8 cellular contexts compared by ENCODE assay signal in the genomic region with DNA sequence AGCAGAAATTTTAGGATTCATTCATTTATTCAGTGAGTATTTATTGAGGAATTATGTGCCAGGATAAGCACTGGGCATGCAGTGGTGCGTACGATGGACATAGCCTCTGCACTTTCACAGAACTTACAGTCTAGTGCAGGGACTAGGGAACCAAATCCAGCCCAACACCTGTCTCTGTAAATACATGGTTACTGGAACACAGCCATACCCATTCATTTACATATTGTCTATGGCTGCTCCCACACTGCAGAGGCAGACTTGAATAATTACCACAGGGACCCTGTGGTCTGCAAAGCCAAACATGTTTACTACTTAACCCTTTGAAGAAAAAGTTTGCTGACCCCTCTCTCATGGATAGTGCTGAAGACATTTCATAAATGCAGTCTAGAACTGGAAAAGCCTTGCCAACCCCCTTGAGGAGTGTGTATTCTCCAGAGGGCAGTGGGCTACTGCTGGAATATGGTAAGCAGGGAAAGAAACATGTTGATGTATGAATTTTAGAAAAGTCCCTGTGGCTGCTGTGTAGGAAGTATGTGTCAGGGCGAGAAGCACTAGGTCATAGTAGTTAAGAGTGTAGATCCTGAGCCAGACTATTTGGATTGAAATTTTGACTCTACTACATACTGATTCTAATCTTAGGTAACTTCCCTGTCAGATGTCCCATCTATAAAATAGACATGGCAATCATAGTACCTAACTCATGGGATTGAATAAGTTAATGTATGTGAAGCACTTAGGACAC.
DNase-seq lines count a peak whose midpoint lies in the region; ATAC-seq and TF ChIP-seq lines count a peak whose summit lies in the region.

No MANE protein-coding gene starts in this region.

- peak; percentile 78 for ATAC-seq in HG02759 (IDR thresholded peaks at IDR 0.05; ENCODE audit: unreplicated experiment)
- no peak for ATAC-seq in GM19455 (IDR thresholded peaks at IDR 0.05; ENCODE audit: unreplicated experiment)

- H3K27me3 ChIP-seq in A673 (replicated peaks; ENCODE audit: insufficient read depth, low read depth, low read length, poor library complexity), result no peaks in the 10 kb centered on the region

- H3K4me1 ChIP-seq in A673 (ENCODE audit: insufficient read depth, low read length, poor library complexity, severe bottlenecking), result peaks cover 67% of the 10 kb centered on the region

- no peak overlapping the region for H3K4me3 ChIP-seq in A673 (ENCODE audit: low read depth, low read length, poor library complexity, severe bottlenecking)

- H3K27ac ChIP-seq in A673 (ENCODE audit: low read depth, low read length, poor library complexity, severe bottlenecking), result no peak overlapping the region

- CTCF ChIA-PET in A673 (lab: Charles Lee), result no interaction called here

- no peaks in the 10 kb centered on the region for H3K9me3 ChIP-seq in A673 (ENCODE audit: low read depth, low read length, poor library complexity, severe bottlenecking)

- H3K36me3 ChIP-seq in A673 (ENCODE audit: insufficient read depth, low read length, poor library complexity, severe bottlenecking), result no peaks in the 10 kb centered on the region

- TF ChIP-seq CTCF in A673 (conservative IDR thresholded peaks at IDR 0.05; ENCODE audit: low read depth, low read length), result no peak

- POLR2A ChIA-PET in A673 (lab: Charles Lee; ENCODE audit: low non-redundant PET), result no interaction called here

- no TSS peak for BruUV-seq in A673 (replicated peaks; lab: Mats Ljungman, UMichigan)

- DNase-seq in NCI-H1436 (lab: John Stamatoyannopoulos, UW) (peak; percentile 49), NCI-H1436 treated with DMSO at 0.1 percent for 48 hours (lab: John Stamatoyannopoulos, UW) (no peak), LHCN-M2 (ENCODE audit: low read depth) (peak; percentile 67), myocyte (ENCODE audit: low read depth) (peak; percentile 79), head of caudate nucleus (no peak), A673 (ENCODE audit: low spot score) (no peak)

- intact Hi-C loops in head of caudate nucleus (cut with DNase I), result no loop called here
- intact Hi-C loops in A673 (cut with micrococcal nuclease; ENCODE audit: unreplicated experiment), result no loop called here

Comparison
In these comparisons a context has a peak if more than half of its experiments do, and no peak if none do; other contexts are left out.
1. DNase-seq: peak in NCI-H1436 (single experiment), LHCN-M2 (single experiment) and myocyte (single experiment); none in NCI-H1436 treated with DMSO at 0.1 percent for 48 hours (single experiment), head of caudate nucleus (0 of 42) and A673 (single experiment).